1 cellular context compared by ENCODE assay signal in the genomic region with DNA sequence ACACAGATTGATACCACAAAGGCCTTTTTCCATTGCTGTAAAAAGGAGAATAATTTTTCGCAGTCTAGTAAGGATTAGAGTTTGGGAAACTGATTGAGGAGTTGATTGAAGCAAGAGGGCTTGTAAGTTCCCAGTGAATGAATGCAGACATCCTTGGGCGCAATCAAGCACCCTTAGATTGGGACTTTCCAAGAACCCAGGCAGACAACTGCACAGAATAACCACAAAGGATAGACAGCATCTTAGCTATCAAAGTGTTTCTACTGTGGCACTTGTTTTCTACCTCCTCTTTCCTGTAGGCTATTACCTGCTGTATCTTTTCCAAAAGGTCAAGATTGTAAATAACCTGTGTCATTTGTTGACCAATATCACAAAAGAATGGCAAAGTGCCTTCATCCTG.
TF ChIP-seq lines count a peak whose summit lies in the region.

No MANE protein-coding gene starts in this region.

TF ChIP-seq in GM12878, 131 proteins besides CTCF, POLR2A, EP300 and RAD21 (continued from another document):
- TF ChIP-seq, protein P1, sequence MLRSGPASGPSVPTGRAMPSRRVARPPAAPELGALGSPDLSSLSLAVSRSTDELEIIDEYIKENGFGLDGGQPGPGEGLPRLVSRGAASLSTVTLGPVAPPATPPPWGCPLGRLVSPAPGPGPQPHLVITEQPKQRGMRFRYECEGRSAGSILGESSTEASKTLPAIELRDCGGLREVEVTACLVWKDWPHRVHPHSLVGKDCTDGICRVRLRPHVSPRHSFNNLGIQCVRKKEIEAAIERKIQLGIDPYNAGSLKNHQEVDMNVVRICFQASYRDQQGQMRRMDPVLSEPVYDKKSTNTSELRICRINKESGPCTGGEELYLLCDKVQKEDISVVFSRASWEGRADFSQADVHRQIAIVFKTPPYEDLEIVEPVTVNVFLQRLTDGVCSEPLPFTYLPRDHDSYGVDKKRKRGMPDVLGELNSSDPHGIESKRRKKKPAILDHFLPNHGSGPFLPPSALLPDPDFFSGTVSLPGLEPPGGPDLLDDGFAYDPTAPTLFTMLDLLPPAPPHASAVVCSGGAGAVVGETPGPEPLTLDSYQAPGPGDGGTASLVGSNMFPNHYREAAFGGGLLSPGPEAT (IDR thresholded peaks at IDR 0.05; ENCODE audit: low read depth) = peak; percentile 62; the same call in 1 of the 2 replicates
- TF ChIP-seq RUNX3 (IDR thresholded peaks at IDR 0.05; ENCODE audit: low read length) (peak; percentile 77), SMAD5 (IDR thresholded peaks at IDR 0.05; ENCODE audit: low read depth) (no peak), NR2F1 (conservative IDR thresholded peaks at IDR 0.05) (0 out of 2 replicates have a peak, but pooled peaks have one; percentile 39), NFXL1 (IDR thresholded peaks at IDR 0.05; ENCODE audit: borderline replicate concordance) (no peak), EGR1 (IDR thresholded peaks at IDR 0.05; ENCODE audit: borderline replicate concordance in 1 of 2, low read depth in 2 of 2, low read length in 2 of 2) (no peak), WRNIP1 (IDR thresholded peaks at IDR 0.05; ENCODE audit: borderline replicate concordance, low read depth, low read length) (no peak), JUNB (IDR thresholded peaks at IDR 0.05) (no peak), CREM (IDR thresholded peaks at IDR 0.05; ENCODE audit: low read depth) (no peak), SPI1 (IDR thresholded peaks at IDR 0.05; ENCODE audit: borderline replicate concordance, insufficient read depth, low read depth, low read length) (no peak), KLF5 (IDR thresholded peaks at IDR 0.05; ENCODE audit: partially characterized antibody) (no peak), JUND (IDR thresholded peaks at IDR 0.05; ENCODE audit: low read depth, low read length) (no peak), ZNF24 (IDR thresholded peaks at IDR 0.05) (peak; percentile 77), CHD2 (IDR thresholded peaks at IDR 0.05; ENCODE audit: borderline replicate concordance, low read depth, low read length) (no peak), TARDBP (IDR thresholded peaks at IDR 0.05; ENCODE audit: borderline replicate concordance) (no peak), MYC (IDR thresholded peaks at IDR 0.05; ENCODE audit: insufficient read depth, insufficient read length, insufficient replicate concordance, low read length, severe bottlenecking) (no peak), CHD1 (IDR thresholded peaks at IDR 0.05; ENCODE audit: low read depth, low read length) (no peak), SIX5 (IDR thresholded peaks at IDR 0.05; ENCODE audit: low read depth, low read length, severe bottlenecking) (no peak), FOS (IDR thresholded peaks at IDR 0.05; ENCODE audit: borderline replicate concordance, extremely low read depth, insufficient read length) (no peak), ZNF207 (IDR thresholded peaks at IDR 0.05; ENCODE audit: borderline replicate concordance) (no peak), RCOR1 (conservative IDR thresholded peaks at IDR 0.05; ENCODE audit: low read depth, low read length) (no peak), RB1 (IDR thresholded peaks at IDR 0.05; ENCODE audit: borderline replicate concordance) (no peak), RFX5 (IDR thresholded peaks at IDR 0.05; ENCODE audit: low read depth, low read length) (no peak), HDAC6 (IDR thresholded peaks at IDR 0.05; ENCODE audit: unreplicated experiment) (no peak), FOXM1 (IDR thresholded peaks at IDR 0.05; ENCODE audit: low read depth, low read length) (no peak), POLR2AphosphoS5 (IDR thresholded peaks at IDR 0.05; ENCODE audit: low read length) (no peak)
- TF ChIP-seq, protein P2, sequence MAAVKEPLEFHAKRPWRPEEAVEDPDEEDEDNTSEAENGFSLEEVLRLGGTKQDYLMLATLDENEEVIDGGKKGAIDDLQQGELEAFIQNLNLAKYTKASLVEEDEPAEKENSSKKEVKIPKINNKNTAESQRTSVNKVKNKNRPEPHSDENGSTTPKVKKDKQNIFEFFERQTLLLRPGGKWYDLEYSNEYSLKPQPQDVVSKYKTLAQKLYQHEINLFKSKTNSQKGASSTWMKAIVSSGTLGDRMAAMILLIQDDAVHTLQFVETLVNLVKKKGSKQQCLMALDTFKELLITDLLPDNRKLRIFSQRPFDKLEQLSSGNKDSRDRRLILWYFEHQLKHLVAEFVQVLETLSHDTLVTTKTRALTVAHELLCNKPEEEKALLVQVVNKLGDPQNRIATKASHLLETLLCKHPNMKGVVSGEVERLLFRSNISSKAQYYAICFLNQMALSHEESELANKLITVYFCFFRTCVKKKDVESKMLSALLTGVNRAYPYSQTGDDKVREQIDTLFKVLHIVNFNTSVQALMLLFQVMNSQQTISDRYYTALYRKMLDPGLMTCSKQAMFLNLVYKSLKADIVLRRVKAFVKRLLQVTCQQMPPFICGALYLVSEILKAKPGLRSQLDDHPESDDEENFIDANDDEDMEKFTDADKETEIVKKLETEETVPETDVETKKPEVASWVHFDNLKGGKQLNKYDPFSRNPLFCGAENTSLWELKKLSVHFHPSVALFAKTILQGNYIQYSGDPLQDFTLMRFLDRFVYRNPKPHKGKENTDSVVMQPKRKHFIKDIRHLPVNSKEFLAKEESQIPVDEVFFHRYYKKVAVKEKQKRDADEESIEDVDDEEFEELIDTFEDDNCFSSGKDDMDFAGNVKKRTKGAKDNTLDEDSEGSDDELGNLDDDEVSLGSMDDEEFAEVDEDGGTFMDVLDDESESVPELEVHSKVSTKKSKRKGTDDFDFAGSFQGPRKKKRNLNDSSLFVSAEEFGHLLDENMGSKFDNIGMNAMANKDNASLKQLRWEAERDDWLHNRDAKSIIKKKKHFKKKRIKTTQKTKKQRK (IDR thresholded peaks at IDR 0.05; ENCODE audit: low read depth, low read length) = no peak
- TF ChIP-seq, protein P3, sequence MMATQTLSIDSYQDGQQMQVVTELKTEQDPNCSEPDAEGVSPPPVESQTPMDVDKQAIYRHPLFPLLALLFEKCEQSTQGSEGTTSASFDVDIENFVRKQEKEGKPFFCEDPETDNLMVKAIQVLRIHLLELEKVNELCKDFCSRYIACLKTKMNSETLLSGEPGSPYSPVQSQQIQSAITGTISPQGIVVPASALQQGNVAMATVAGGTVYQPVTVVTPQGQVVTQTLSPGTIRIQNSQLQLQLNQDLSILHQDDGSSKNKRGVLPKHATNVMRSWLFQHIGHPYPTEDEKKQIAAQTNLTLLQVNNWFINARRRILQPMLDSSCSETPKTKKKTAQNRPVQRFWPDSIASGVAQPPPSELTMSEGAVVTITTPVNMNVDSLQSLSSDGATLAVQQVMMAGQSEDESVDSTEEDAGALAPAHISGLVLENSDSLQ (IDR thresholded peaks at IDR 0.05) = no peak; the same call in 1 of the 2 replicates
- TF ChIP-seq, protein P4, sequence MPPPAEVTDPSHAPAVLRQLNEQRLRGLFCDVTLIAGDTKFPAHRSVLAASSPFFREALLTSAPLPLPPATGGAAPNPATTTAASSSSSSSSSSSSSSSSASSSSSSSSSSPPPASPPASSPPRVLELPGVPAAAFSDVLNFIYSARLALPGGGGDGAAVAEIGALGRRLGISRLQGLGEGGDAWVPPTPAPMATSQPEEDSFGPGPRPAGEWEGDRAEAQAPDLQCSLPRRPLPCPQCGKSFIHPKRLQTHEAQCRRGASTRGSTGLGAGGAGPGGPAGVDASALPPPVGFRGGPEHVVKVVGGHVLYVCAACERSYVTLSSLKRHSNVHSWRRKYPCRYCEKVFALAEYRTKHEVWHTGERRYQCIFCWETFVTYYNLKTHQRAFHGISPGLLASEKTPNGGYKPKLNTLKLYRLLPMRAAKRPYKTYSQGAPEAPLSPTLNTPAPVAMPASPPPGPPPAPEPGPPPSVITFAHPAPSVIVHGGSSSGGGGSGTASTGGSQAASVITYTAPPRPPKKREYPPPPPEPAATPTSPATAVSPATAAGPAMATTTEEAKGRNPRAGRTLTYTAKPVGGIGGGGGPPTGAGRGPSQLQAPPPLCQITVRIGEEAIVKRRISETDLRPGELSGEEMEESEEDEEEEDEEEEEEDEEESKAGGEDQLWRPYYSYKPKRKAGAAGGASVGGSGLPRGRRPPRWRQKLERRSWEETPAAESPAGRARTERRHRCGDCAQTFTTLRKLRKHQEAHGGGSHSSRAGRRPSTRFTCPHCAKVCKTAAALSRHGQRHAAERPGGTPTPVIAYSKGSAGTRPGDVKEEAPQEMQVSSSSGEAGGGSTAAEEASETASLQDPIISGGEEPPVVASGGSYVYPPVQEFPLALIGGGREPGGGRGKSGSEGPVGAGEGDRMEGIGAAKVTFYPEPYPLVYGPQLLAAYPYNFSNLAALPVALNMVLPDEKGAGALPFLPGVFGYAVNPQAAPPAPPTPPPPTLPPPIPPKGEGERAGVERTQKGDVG (CRISPR knock-in tag; IDR thresholded peaks at IDR 0.05) = no peak
- TF ChIP-seq, protein P5, sequence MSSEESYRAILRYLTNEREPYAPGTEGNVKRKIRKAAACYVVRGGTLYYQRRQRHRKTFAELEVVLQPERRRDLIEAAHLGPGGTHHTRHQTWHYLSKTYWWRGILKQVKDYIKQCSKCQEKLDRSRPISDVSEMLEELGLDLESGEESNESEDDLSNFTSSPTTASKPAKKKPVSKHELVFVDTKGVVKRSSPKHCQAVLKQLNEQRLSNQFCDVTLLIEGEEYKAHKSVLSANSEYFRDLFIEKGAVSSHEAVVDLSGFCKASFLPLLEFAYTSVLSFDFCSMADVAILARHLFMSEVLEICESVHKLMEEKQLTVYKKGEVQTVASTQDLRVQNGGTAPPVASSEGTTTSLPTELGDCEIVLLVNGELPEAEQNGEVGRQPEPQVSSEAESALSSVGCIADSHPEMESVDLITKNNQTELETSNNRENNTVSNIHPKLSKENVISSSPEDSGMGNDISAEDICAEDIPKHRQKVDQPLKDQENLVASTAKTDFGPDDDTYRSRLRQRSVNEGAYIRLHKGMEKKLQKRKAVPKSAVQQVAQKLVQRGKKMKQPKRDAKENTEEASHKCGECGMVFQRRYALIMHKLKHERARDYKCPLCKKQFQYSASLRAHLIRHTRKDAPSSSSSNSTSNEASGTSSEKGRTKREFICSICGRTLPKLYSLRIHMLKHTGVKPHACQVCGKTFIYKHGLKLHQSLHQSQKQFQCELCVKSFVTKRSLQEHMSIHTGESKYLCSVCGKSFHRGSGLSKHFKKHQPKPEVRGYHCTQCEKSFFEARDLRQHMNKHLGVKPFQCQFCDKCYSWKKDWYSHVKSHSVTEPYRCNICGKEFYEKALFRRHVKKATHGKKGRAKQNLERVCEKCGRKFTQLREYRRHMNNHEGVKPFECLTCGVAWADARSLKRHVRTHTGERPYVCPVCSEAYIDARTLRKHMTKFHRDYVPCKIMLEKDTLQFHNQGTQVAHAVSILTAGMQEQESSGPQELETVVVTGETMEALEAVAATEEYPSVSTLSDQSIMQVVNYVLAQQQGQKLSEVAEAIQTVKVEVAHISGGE (CRISPR knock-in tag; IDR thresholded peaks at IDR 0.05) = no peak
- TF ChIP-seq, protein P6, sequence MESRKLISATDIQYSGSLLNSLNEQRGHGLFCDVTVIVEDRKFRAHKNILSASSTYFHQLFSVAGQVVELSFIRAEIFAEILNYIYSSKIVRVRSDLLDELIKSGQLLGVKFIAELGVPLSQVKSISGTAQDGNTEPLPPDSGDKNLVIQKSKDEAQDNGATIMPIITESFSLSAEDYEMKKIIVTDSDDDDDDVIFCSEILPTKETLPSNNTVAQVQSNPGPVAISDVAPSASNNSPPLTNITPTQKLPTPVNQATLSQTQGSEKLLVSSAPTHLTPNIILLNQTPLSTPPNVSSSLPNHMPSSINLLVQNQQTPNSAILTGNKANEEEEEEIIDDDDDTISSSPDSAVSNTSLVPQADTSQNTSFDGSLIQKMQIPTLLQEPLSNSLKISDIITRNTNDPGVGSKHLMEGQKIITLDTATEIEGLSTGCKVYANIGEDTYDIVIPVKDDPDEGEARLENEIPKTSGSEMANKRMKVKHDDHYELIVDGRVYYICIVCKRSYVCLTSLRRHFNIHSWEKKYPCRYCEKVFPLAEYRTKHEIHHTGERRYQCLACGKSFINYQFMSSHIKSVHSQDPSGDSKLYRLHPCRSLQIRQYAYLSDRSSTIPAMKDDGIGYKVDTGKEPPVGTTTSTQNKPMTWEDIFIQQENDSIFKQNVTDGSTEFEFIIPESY (IDR thresholded peaks at IDR 0.05) = no peak
